Comparison of ENCODE assay signal across 8 cellular contexts in genomic region chr14:68598621-68599447, GRCh38.
DNase-seq lines count a peak whose midpoint lies in the region; ATAC-seq and TF ChIP-seq lines count a peak whose summit lies in the region.

No MANE protein-coding gene starts in this region.

- H3K36me3 ChIP-seq in gastrocnemius medialis = no peaks in the 10 kb centered on the region

- in situ Hi-C loops in gastrocnemius medialis (cut with MboI; ENCODE audit: low sequenced_read_pairs in 4 of 4) = no loop called here

- intact Hi-C loops in left ventricle myocardium superior (cut with micrococcal nuclease) = no loop called here
- intact Hi-C loops in gastrocnemius medialis (cut with DNase I; ENCODE audit: low total_unique reads) = no loop called here

- no peaks in the 10 kb centered on the region for H3K9me3 ChIP-seq in gastrocnemius medialis

- no peaks in the 10 kb centered on the region for H3K27me3 ChIP-seq in gastrocnemius medialis

- ATAC-seq in left ventricle myocardium superior = peak; percentile 88
- ATAC-seq in gastrocnemius medialis = peak in 1 of 2 donors; percentile 20
- no peak for ATAC-seq in GM21381 (IDR thresholded peaks at IDR 0.05; ENCODE audit: unreplicated experiment)
- ATAC-seq in GM19397 (IDR thresholded peaks at IDR 0.05; ENCODE audit: unreplicated experiment) = no peak

- H3K27ac ChIP-seq in gastrocnemius medialis = peak overlapping the region; percentile 79 to 82 (median 81)

- no peak for TF ChIP-seq CTCF in gastrocnemius medialis (IDR thresholded peaks at IDR 0.05 in 4 of 5, conservative IDR thresholded peaks at IDR 0.05 in 1 of 5)

- DNase-seq in HCEC 1CT (peak; percentile 95), amniotic epithelial cell (ENCODE audit: low read depth) (peak; percentile 94), left ventricle myocardium superior (peak; percentile 81), gastrocnemius medialis (peak in 1 of 2 donors; percentile 59), T-helper 9 cell (no peak)
- DNase-seq in activated naive CD4-positive, alpha-beta T cell treated with anti-CD3 and anti-CD28 coated beads, Interleukin-2, amount 50 U/mL, for 16 hours = no peak

- H3K4me1 ChIP-seq in gastrocnemius medialis = peaks cover 21 to 35% of the 10 kb centered on the region in 2 donors

- no peak for TF ChIP-seq POLR2A in gastrocnemius medialis (IDR thresholded peaks at IDR 0.05)

- no peak overlapping the region for H3K4me3 ChIP-seq in gastrocnemius medialis

Comparison
In these comparisons a context has a peak if more than half of its experiments do, and no peak if none do; other contexts are left out.
1. DNase-seq: peak in HCEC 1CT (single experiment), amniotic epithelial cell (single experiment) and left ventricle myocardium superior (single experiment); none in activated naive CD4-positive, alpha-beta T cell treated with anti-CD3 and anti-CD28 coated beads, Interleukin-2, amount 50 U/mL, for 16 hours (single experiment) and T-helper 9 cell (single experiment).